ENCODE assay signal across 1 cellular context in genomic region chr17:16438557-16439302, GRCh38.
TF ChIP-seq lines count a peak whose summit lies in the region.

No MANE protein-coding gene starts in this region.

TF ChIP-seq in HEK293, 187 proteins besides CTCF, POLR2A, EP300 and RAD21 (continued from another document and continues in another):
- peak; percentile 40; the same call in 1 of the 2 replicates for TF ChIP-seq ZSCAN18 (tag by site-specific recombination; IDR thresholded peaks at IDR 0.05)
- peak; percentile 31; the same call in 1 of the 2 replicates for TF ChIP-seq KLF16 (tag by site-specific recombination; IDR thresholded peaks at IDR 0.05)
- peak; percentile 80 for TF ChIP-seq SP3 (tag by site-specific recombination; IDR thresholded peaks at IDR 0.05)
- TF ChIP-seq SP7 (tag by site-specific recombination; IDR thresholded peaks at IDR 0.05) = peak; percentile 82
- TF ChIP-seq ZNF518A (tag by site-specific recombination; conservative IDR thresholded peaks at IDR 0.05; ENCODE audit: low read depth) = peak; percentile 35
- peak; percentile 53; the same call in 1 of the 2 replicates for TF ChIP-seq WT1 (tag by site-specific recombination; IDR thresholded peaks at IDR 0.05)
- peak; percentile 85 for TF ChIP-seq ZFP69B (tag by site-specific recombination; IDR thresholded peaks at IDR 0.05)
- peak; percentile 88 for TF ChIP-seq SP2 (tag by site-specific recombination; IDR thresholded peaks at IDR 0.05)
- peak; percentile 69; the same call in 1 of the 2 replicates for TF ChIP-seq PBX3 (CRISPR knock-in tag; IDR thresholded peaks at IDR 0.05)
- peak; percentile 98 for TF ChIP-seq ZNF76 (tag by site-specific recombination; IDR thresholded peaks at IDR 0.05; ENCODE audit: borderline replicate concordance, low read depth)
- TF ChIP-seq KLF9 (tag by site-specific recombination; IDR thresholded peaks at IDR 0.05; ENCODE audit: low read depth) = no peak
- peak; percentile 68 for TF ChIP-seq ZBTB17 (tag by site-specific recombination; IDR thresholded peaks at IDR 0.05)
- peak; percentile 35; the same call in 1 of the 2 replicates for TF ChIP-seq PRDM4 (tag by site-specific recombination; IDR thresholded peaks at IDR 0.05)
- peak; percentile 98 for TF ChIP-seq BCL6B (tag by site-specific recombination; IDR thresholded peaks at IDR 0.05)
- 0 out of 2 replicates have a peak, but pooled peaks have one; percentile 31 for TF ChIP-seq ZNF366 (tag by site-specific recombination; conservative IDR thresholded peaks at IDR 0.05)
- 0 out of 2 replicates have a peak, but pooled peaks have one; percentile 48 for TF ChIP-seq PATZ1 (tag by site-specific recombination; IDR thresholded peaks at IDR 0.05)
- no peak for TF ChIP-seq ZFP41 (tag by site-specific recombination; IDR thresholded peaks at IDR 0.05; ENCODE audit: borderline replicate concordance)
- 0 out of 2 replicates have a peak, but pooled peaks have one; percentile 32 for TF ChIP-seq ZNF843 (tag by site-specific recombination; IDR thresholded peaks at IDR 0.05)
- peak; percentile 42; the same call in 1 of the 2 replicates for TF ChIP-seq REST (tag by site-specific recombination; IDR thresholded peaks at IDR 0.05)
- 0 out of 2 replicates have a peak, but pooled peaks have one; percentile 22 for TF ChIP-seq ZFP37 (tag by site-specific recombination; IDR thresholded peaks at IDR 0.05)
- 0 out of 2 replicates have a peak, but pooled peaks have one; percentile 2 for TF ChIP-seq PRDM1 (tag by site-specific recombination; IDR thresholded peaks at IDR 0.05)
- peak; percentile 18; the same call in 1 of the 2 replicates for TF ChIP-seq ZNF184 (tag by site-specific recombination; IDR thresholded peaks at IDR 0.05)
- peak; percentile 79 for TF ChIP-seq ZSCAN30 (tag by site-specific recombination; IDR thresholded peaks at IDR 0.05)
- peak; percentile 36; the same call in 1 of the 2 replicates for TF ChIP-seq ZNF558 (tag by site-specific recombination; IDR thresholded peaks at IDR 0.05)
- TF ChIP-seq ZBTB8A (tag by site-specific recombination; IDR thresholded peaks at IDR 0.05) = peak; percentile 59
- no peak for TF ChIP-seq ZNF513 (tag by site-specific recombination; IDR thresholded peaks at IDR 0.05)
- no peak for TF ChIP-seq ZNF747 (tag by site-specific recombination; IDR thresholded peaks at IDR 0.05)
- TF ChIP-seq ZNF623 (tag by site-specific recombination; IDR thresholded peaks at IDR 0.05) = 0 out of 2 replicates have a peak, but pooled peaks have one; percentile 11
- TF ChIP-seq ZNF324 (tag by site-specific recombination; IDR thresholded peaks at IDR 0.05) = peak; percentile 62; the same call in 1 of the 2 replicates
- TF ChIP-seq ZNF600 (tag by site-specific recombination; IDR thresholded peaks at IDR 0.05) = peak; percentile 88
- peak; percentile 31 for TF ChIP-seq INSM2 (tag by site-specific recombination; IDR thresholded peaks at IDR 0.05)
- TF ChIP-seq ZNF639 (tag by site-specific recombination; IDR thresholded peaks at IDR 0.05) = peak; percentile 90
